In genomic region chr11:65596520-65596919, GRCh38 we compare ENCODE assay signal across 21 cellular contexts. TPM values are rescaled to one million over a fixed set of nuclear protein-coding genes. Genes with fewer than 3 reads are reported as not detected.
"Had no signal": no experiment of that assay in that cellular context is flagged by ENCODE, and none has a peak within 500 bp of the region (broad histone marks: within the 10 kb centered on the region; RNA-seq: fewer than 3 reads in every experiment).

No MANE protein-coding gene starts in this region.

- H3K4me3 ChIP-seq: esophagus squamous epithelium, gastroesophageal sphincter, ovary, smooth muscle cell, tibial artery, upper lobe of left lung, uterus had no signal

- H3K4me1 Mint-ChIP-seq: neural crest cell had no signal

- ATAC-seq: effector memory CD8-positive, alpha-beta T cell; gastroesophageal sphincter; left lobe of liver; natural killer cell; right cardiac atrium had no signal

- H3K27me3 Mint-ChIP-seq: effector memory CD8-positive, alpha-beta T cell; stimulated activated naive CD8-positive, alpha-beta T cell treated with anti-CD3 and anti-CD28 coated beads, Interleukin-15, Interleukin-2, amounts not matched to agents 100 ng/mL and 50 ng/mL, for 24 hours had no signal

- H3K27me3 ChIP-seq: esophagus squamous epithelium, gastroesophageal sphincter, ovary, tibial artery, upper lobe of left lung, uterus had no signal

- H3K9me3 Mint-ChIP-seq: effector memory CD8-positive, alpha-beta T cell; natural killer cell; neural crest cell; stimulated activated naive CD8-positive, alpha-beta T cell treated with anti-CD3 and anti-CD28 coated beads, Interleukin-15, Interleukin-2, amounts not matched to agents 100 ng/mL and 50 ng/mL, for 24 hours had no signal

- H3K36me3 Mint-ChIP-seq: natural killer cell had no signal

- H3K36me3 ChIP-seq: ovary, uterus had no signal

- H3K4me3 Mint-ChIP-seq: natural killer cell; stimulated activated naive CD8-positive, alpha-beta T cell treated with anti-CD3 and anti-CD28 coated beads, Interleukin-15, Interleukin-2, amounts not matched to agents 100 ng/mL and 50 ng/mL, for 24 hours had no signal

- H3K27ac Mint-ChIP-seq: stimulated activated naive CD8-positive, alpha-beta T cell treated with anti-CD3 and anti-CD28 coated beads, Interleukin-15, Interleukin-2, amounts not matched to agents 100 ng/mL and 50 ng/mL, for 24 hours had no signal

- H3K27ac ChIP-seq: ovary, tibial artery, uterus had no signal

- H3K9me3 ChIP-seq: esophagus squamous epithelium, gastroesophageal sphincter, ovary, tibial artery, upper lobe of left lung, uterus had no signal

- DNase-seq: cortex of kidney; effector memory CD8-positive, alpha-beta T cell; esophagus squamous epithelium; glutamatergic neuron; islet precursor cell; mammary epithelial cell; natural killer cell; nucleus accumbens; ovary; stimulated activated CD4-positive, alpha-beta T cell treated with anti-CD3 and anti-CD28 coated beads, Interleukin-2, amount 100 ng/mL, for 48 hours; tibial artery; upper lobe of left lung; uterus had no signal

RNA-seq across cellular contexts. Expression of gene KCNK7, which starts 0.9 kb away (rescaled TPM):
- total RNA-seq: left lobe of liver, myocyte, smooth muscle cell, temporal lobe had no signal
